ENCODE assay signal across 8 cellular contexts in genomic region chr10:31604141-31604540, GRCh38.
DNase-seq lines count a peak whose midpoint lies in the region; ATAC-seq and TF ChIP-seq lines count a peak whose summit lies in the region.

No MANE protein-coding gene starts in this region.

- H3K27me3 ChIP-seq in CD4-positive, alpha-beta memory T cell (ENCODE audit: insufficient read depth, low read length) = no peaks in the 10 kb centered on the region

- peaks cover 11% of the 10 kb centered on the region for H3K4me1 ChIP-seq in CD4-positive, alpha-beta memory T cell (ENCODE audit: insufficient read depth, low read length)

- H3K4me3 ChIP-seq in CD4-positive, alpha-beta memory T cell (ENCODE audit: low read length in 2 of 2) = peak overlapping the region in 1 of 2 donors; percentile 63

- DNase-seq in CD4-positive, alpha-beta memory T cell = no peak
- peak; percentile 13 for DNase-seq in NCI-H1436 treated with DMSO at 0.1 percent for 48 hours (lab: John Stamatoyannopoulos, UW)
- DNase-seq in chondrocyte (ENCODE audit: low spot score) = no peak
- no peak for DNase-seq in natural killer cell
- DNase-seq in HuH-7.5 (ENCODE audit: low spot score) = no peak
- no peak for DNase-seq in NCI-H187 (lab: John Stamatoyannopoulos, UW)
- no peak for DNase-seq in left colon

- POLR2A ChIA-PET in CD4-positive, alpha-beta memory T cell (lab: Charles Lee; ENCODE audit: partially characterized antibody) = no interaction called here

- peak overlapping the region in 1 of 7 donors; percentile 7 for H3K27ac Mint-ChIP-seq in CD4-positive, alpha-beta memory T cell
- peak overlapping the region; percentile 88 for H3K27ac Mint-ChIP-seq in chondrocyte (ENCODE audit: unreplicated experiment)
- H3K27ac Mint-ChIP-seq in natural killer cell = peak overlapping the region in 1 of 2 donors; percentile 47

- no peaks in the 10 kb centered on the region for H3K9me3 ChIP-seq in CD4-positive, alpha-beta memory T cell (ENCODE audit: control insufficient read depth in 1 of 2, low read length in 2 of 2)

- peaks cover 3 to 4% of the 10 kb centered on the region in 2 donors for H3K27me3 Mint-ChIP-seq in CD4-positive, alpha-beta memory T cell
- H3K27me3 Mint-ChIP-seq in chondrocyte (ENCODE audit: low read depth) (no peaks in the 10 kb centered on the region), natural killer cell (ENCODE audit: low read depth in 2 of 2) (peaks cover 0 to 7% of the 10 kb centered on the region in 2 donors)

- no peak overlapping the region for H3K27ac ChIP-seq in CD4-positive, alpha-beta memory T cell (ENCODE audit: low read depth, low read length)

- no peaks in the 10 kb centered on the region for H3K36me3 Mint-ChIP-seq in CD4-positive, alpha-beta memory T cell
- no peaks in the 10 kb centered on the region for H3K36me3 Mint-ChIP-seq in chondrocyte (ENCODE audit: low read depth)
- no peaks in the 10 kb centered on the region for H3K36me3 Mint-ChIP-seq in natural killer cell

- H3K9me3 Mint-ChIP-seq in CD4-positive, alpha-beta memory T cell = no peaks in the 10 kb centered on the region
- H3K9me3 Mint-ChIP-seq in chondrocyte (ENCODE audit: low read depth) = no peaks in the 10 kb centered on the region
- H3K9me3 Mint-ChIP-seq in natural killer cell = no peaks in the 10 kb centered on the region

- no peaks in the 10 kb centered on the region for H3K36me3 ChIP-seq in CD4-positive, alpha-beta memory T cell (ENCODE audit: insufficient read depth, low read length)

- CTCF ChIA-PET in CD4-positive, alpha-beta memory T cell (lab: Charles Lee; ENCODE audit: partially characterized antibody) = no interaction called here

- H3K4me3 Mint-ChIP-seq in CD4-positive, alpha-beta memory T cell = peak overlapping the region; percentile 88 to 93 (median 90)
- H3K4me3 Mint-ChIP-seq in chondrocyte (ENCODE audit: unreplicated experiment) = peak overlapping the region; percentile 79
- H3K4me3 Mint-ChIP-seq in natural killer cell = peak overlapping the region; percentile 87

- peaks cover 8 to 11% (median 10%) of the 10 kb centered on the region in 4 donors for H3K4me1 Mint-ChIP-seq in CD4-positive, alpha-beta memory T cell
- H3K4me1 Mint-ChIP-seq in chondrocyte (ENCODE audit: low read depth) (peaks cover 14% of the 10 kb centered on the region), natural killer cell (peaks cover 5% of the 10 kb centered on the region in 2 donors)

- no peak for TF ChIP-seq CTCF in chondrocyte (IDR thresholded peaks at IDR 0.05)
- TF ChIP-seq CTCF in natural killer cell (IDR thresholded peaks at IDR 0.05) = no peak

- intact Hi-C loops in CD4-positive, alpha-beta memory T cell (cut with micrococcal nuclease) = no loop called here
- intact Hi-C loops in natural killer cell (cut with micrococcal nuclease) = no loop called here
- intact Hi-C loops in left colon (cut with DNase I, micrococcal nuclease) = no loop called here

- ATAC-seq in natural killer cell = no peak
- no peak for ATAC-seq in GM18867 (IDR thresholded peaks at IDR 0.05; ENCODE audit: unreplicated experiment)
- ATAC-seq in left colon = no peak
